ENCODE assay signal across 23 cellular contexts in genomic region chr6:72938104-72938503, GRCh38.
"Had no signal": no experiment of that assay in that cellular context is flagged by ENCODE, and none has a peak within 500 bp of the region (broad histone marks: within the 10 kb centered on the region; RNA-seq: fewer than 3 reads in every experiment).

No MANE protein-coding gene starts in this region.

- ATAC-seq: natural killer cell treated with Interleukin-12 subunit alpha and Interleukin-12 subunit beta and Interleukin-15 and Interleukin-18, amount 100 ng/mL, for 72 hours; right cardiac atrium; stimulated activated naive B cell treated with anti-CD40 and anti-IgM and Interleukin-4, amounts not matched to agents 10 μg/mL and 1 μg/mL and 100 μg/mL, for 72 hours; stimulated activated naive CD8-positive, alpha-beta T cell treated with anti-CD3 and anti-CD28 coated beads, Interleukin-15, Interleukin-2, amounts not matched to agents 100 U/mL and 50 U/mL, for 24 hours; upper lobe of right lung had no signal

- H3K4me3 ChIP-seq: left ventricle myocardium inferior, lung, ovary, skin epidermis, stomach, testis, thyroid gland, upper lobe of right lung had no signal

- FAIRE-seq: urothelium cell line had no signal

- H3K9me3 ChIP-seq: left ventricle myocardium inferior, ovary, stomach, testis, thyroid gland, upper lobe of right lung had no signal

- H3K36me3 ChIP-seq: left ventricle myocardium inferior, ovary, stomach, thyroid gland, upper lobe of right lung had no signal

- H3K27me3 ChIP-seq: ovary, stomach, testis, thyroid gland, upper lobe of right lung had no signal

- H3K27ac ChIP-seq: left ventricle myocardium inferior, ovary, skin epidermis, stomach, testis, thyroid gland, upper lobe of right lung had no signal

- H3K4me1 ChIP-seq: left ventricle myocardium inferior, testis, thyroid gland, upper lobe of right lung had no signal

- DNase-seq: hypothalamus; immature natural killer cell; islet precursor cell; left ventricle myocardium inferior; mesendoderm; naive B cell; ovary; right cardiac atrium; stimulated activated CD4-positive, alpha-beta T cell treated with anti-CD3 and anti-CD28 coated beads, Interleukin-12 subunit alpha, Interleukin-12 subunit beta, amount 100 ng/mL, for 4 hours; stimulated activated CD4-positive, alpha-beta T cell treated with anti-CD3 and anti-CD28 coated beads, Interleukin-15, amount 100 ng/mL, for 24 hours; stimulated activated CD4-positive, alpha-beta T cell treated with anti-CD3 and anti-CD28 coated beads, Interleukin-2, amount 100 ng/mL, for 24 hours; stimulated activated CD4-positive, alpha-beta T cell treated with anti-CD3 and anti-CD28 coated beads, Interleukin-4, amount 100 ng/mL, for 1 hour; stimulated activated naive B cell treated with anti-CD40 and anti-IgM and Interleukin-4, amounts not matched to agents 10 μg/mL and 1 μg/mL and 100 μg/mL, for 72 hours; stimulated activated naive CD8-positive, alpha-beta T cell treated with anti-CD3 and anti-CD28 coated beads, Interleukin-15, Interleukin-2, amounts not matched to agents 100 U/mL and 50 U/mL, for 24 hours; stomach; testis; thyroid gland; trophoblast cell; upper lobe of right lung had no signal
